In genomic region chr7:80199072-80199471, GRCh38 we compare ENCODE assay signal across 21 cellular contexts.
DNase-seq lines count a peak whose midpoint lies in the region; ATAC-seq and TF ChIP-seq lines count a peak whose summit lies in the region.
"Had no signal": no experiment of that assay in that cellular context is flagged by ENCODE, and none has a peak within 500 bp of the region (broad histone marks: within the 10 kb centered on the region; RNA-seq: fewer than 3 reads in every experiment).

No MANE protein-coding gene starts in this region.

- no peak overlapping the region for H3K4me2 ChIP-seq in Loucy (ENCODE audit: low read depth, low read length, poor library complexity, severe bottlenecking)
- H3K4me2 ChIP-seq: BLaER1, GM23338 had no signal

- no peak overlapping the region for H3K27ac Mint-ChIP-seq in activated naive CD8-positive, alpha-beta T cell treated with anti-CD3 and anti-CD28 coated beads for 36 hours
- no peak overlapping the region for H3K27ac Mint-ChIP-seq in T-helper 17 cell
- H3K27ac Mint-ChIP-seq in activated T-cell treated with anti-CD3 and anti-CD28 coated beads, Interleukin-2, amount 50 U/mL, for 24 hours: no peak overlapping the region
- H3K27ac Mint-ChIP-seq: B cell; CD8-positive, alpha-beta memory T cell; GM23338 had no signal

- peak overlapping the region; percentile 8; the same call in 1 of the 2 replicates for H2AFZ ChIP-seq in Loucy (ENCODE audit: low read length)
- H2AFZ ChIP-seq: GM23338 had no signal

- H3K36me3 Mint-ChIP-seq in activated naive CD8-positive, alpha-beta T cell treated with anti-CD3 and anti-CD28 coated beads for 36 hours: no peaks in the 10 kb centered on the region
- H3K36me3 Mint-ChIP-seq in T-helper 17 cell (ENCODE audit: low read depth): no peaks in the 10 kb centered on the region
- peaks cover 7% of the 10 kb centered on the region for H3K36me3 Mint-ChIP-seq in activated T-cell treated with anti-CD3 and anti-CD28 coated beads, Interleukin-2, amount 50 U/mL, for 24 hours (ENCODE audit: low read depth)
- H3K36me3 Mint-ChIP-seq: CD4-positive, CD25-positive, alpha-beta regulatory T cell; CD8-positive, alpha-beta memory T cell had no signal

- TF ChIP-seq CTCF in Loucy (conservative IDR thresholded peaks at IDR 0.05; ENCODE audit: low read length): no peak
- TF ChIP-seq CTCF in foreskin keratinocyte (conservative IDR thresholded peaks at IDR 0.05): no peak

- ATAC-seq in foreskin keratinocyte: peak; percentile 64
- no peak for ATAC-seq in T-helper 17 cell
- ATAC-seq: GM12878, GM23338, HCT116 had no signal

- no peak overlapping the region for H3K9ac ChIP-seq in Loucy (ENCODE audit: low read depth, low read length, poor library complexity, severe bottlenecking)
- H3K9ac ChIP-seq: BLaER1 had no signal

- no peaks in the 10 kb centered on the region for H3F3A ChIP-seq in Loucy (ENCODE audit: low read depth)

- no peaks in the 10 kb centered on the region for H3K79me2 ChIP-seq in Loucy (ENCODE audit: insufficient read depth, low read length)

- H3K4me3 ChIP-seq in Loucy (ENCODE audit: low read length, poor library complexity, severe bottlenecking): no peak overlapping the region
- H3K4me3 ChIP-seq: BLaER1, GM12878, GM23338 had no signal

- H3K27ac ChIP-seq in caudate nucleus (ENCODE audit: low read depth, low read length): peak overlapping the region; percentile 18
- peak overlapping the region; percentile 56 for H3K27ac ChIP-seq in foreskin keratinocyte
- H3K27ac ChIP-seq in temporal lobe (ENCODE audit: low read depth, low read length): peak overlapping the region; percentile 25
- H3K27ac ChIP-seq: BLaER1, C4-2B had no signal

- no peaks in the 10 kb centered on the region for H4K20me1 ChIP-seq in Loucy (ENCODE audit: insufficient read depth, low read length, poor library complexity, severe bottlenecking)
- H4K20me1 ChIP-seq: BLaER1 had no signal

- no peaks in the 10 kb centered on the region for H3K9me3 Mint-ChIP-seq in activated naive CD8-positive, alpha-beta T cell treated with anti-CD3 and anti-CD28 coated beads for 36 hours
- H3K9me3 Mint-ChIP-seq in activated T-cell treated with anti-CD3 and anti-CD28 coated beads, Interleukin-2, amount 50 U/mL, for 24 hours: peaks cover 2% of the 10 kb centered on the region
- H3K9me3 Mint-ChIP-seq: GM23338, H9 had no signal

- no peak overlapping the region for H3K4me3 Mint-ChIP-seq in activated naive CD8-positive, alpha-beta T cell treated with anti-CD3 and anti-CD28 coated beads for 36 hours
- H3K4me3 Mint-ChIP-seq in T-helper 17 cell: no peak overlapping the region
- no peak overlapping the region for H3K4me3 Mint-ChIP-seq in activated T-cell treated with anti-CD3 and anti-CD28 coated beads, Interleukin-2, amount 50 U/mL, for 24 hours
- H3K4me3 Mint-ChIP-seq: B cell; CD4-positive, CD25-positive, alpha-beta regulatory T cell; CD8-positive, alpha-beta memory T cell; GM23338; H9 had no signal

- H3K27me3 Mint-ChIP-seq in activated naive CD8-positive, alpha-beta T cell treated with anti-CD3 and anti-CD28 coated beads for 36 hours: no peaks in the 10 kb centered on the region
- no peaks in the 10 kb centered on the region for H3K27me3 Mint-ChIP-seq in T-helper 17 cell
- H3K27me3 Mint-ChIP-seq in activated T-cell treated with anti-CD3 and anti-CD28 coated beads, Interleukin-2, amount 50 U/mL, for 24 hours: no peaks in the 10 kb centered on the region
- H3K27me3 Mint-ChIP-seq: B cell; CD4-positive, CD25-positive, alpha-beta regulatory T cell; CD8-positive, alpha-beta memory T cell had no signal

- no peaks in the 10 kb centered on the region for H3K9me2 ChIP-seq in Loucy (replicated peaks; ENCODE audit: low read depth, low read length)

- H3K36me3 ChIP-seq in Loucy (ENCODE audit: insufficient read depth, low read length): no peaks in the 10 kb centered on the region

- H3K4me1 Mint-ChIP-seq in activated naive CD8-positive, alpha-beta T cell treated with anti-CD3 and anti-CD28 coated beads for 36 hours: no peaks in the 10 kb centered on the region
- H3K4me1 Mint-ChIP-seq in T-helper 17 cell: no peaks in the 10 kb centered on the region
- H3K4me1 Mint-ChIP-seq in activated T-cell treated with anti-CD3 and anti-CD28 coated beads, Interleukin-2, amount 50 U/mL, for 24 hours (ENCODE audit: low read depth): no peaks in the 10 kb centered on the region
- H3K4me1 Mint-ChIP-seq: B cell; CD4-positive, CD25-positive, alpha-beta regulatory T cell; CD8-positive, alpha-beta memory T cell had no signal

- H3K4me1 ChIP-seq in Loucy (ENCODE audit: insufficient read depth, low read length, poor library complexity, severe bottlenecking) (peaks cover 23% of the 10 kb centered on the region), foreskin keratinocyte (peaks cover 13% of the 10 kb centered on the region)
- H3K4me1 ChIP-seq: BLaER1 had no signal

- H3K27me3 ChIP-seq in Loucy (ENCODE audit: insufficient read depth, low read length, poor library complexity, severe bottlenecking) (no peaks in the 10 kb centered on the region), foreskin keratinocyte (no peaks in the 10 kb centered on the region)
- H3K27me3 ChIP-seq: BLaER1 had no signal

- DNase-seq in caudate nucleus (lab: John Stamatoyannopoulos, UW) (no peak), foreskin keratinocyte (peak; percentile 49 to 80), NCI-H2029 treated with DMSO at 0.1 percent for 48 hours (lab: John Stamatoyannopoulos, UW) (no peak), T-helper 17 cell (no peak)
- DNase-seq in activated naive CD8-positive, alpha-beta T cell treated with anti-CD3 and anti-CD28 coated beads for 36 hours: no peak
- DNase-seq in activated T-cell treated with anti-CD3 and anti-CD28 coated beads, Interleukin-2, amount 50 U/mL, for 24 hours: no peak
- DNase-seq: CD4-positive, CD25-positive, alpha-beta regulatory T cell; CD8-positive, alpha-beta memory T cell; DMS 273 treated with DMSO at 0.1 percent for 48 hours; DMS79; EL; GDM1; H9 had no signal

- H3K9me3 ChIP-seq in Loucy (ENCODE audit: insufficient read depth, low read depth, low read length): no peaks in the 10 kb centered on the region
- no peaks in the 10 kb centered on the region for H3K9me3 ChIP-seq in T-helper 17 cell (ENCODE audit: control insufficient read depth, low read length, poor library complexity, severe bottlenecking)
- H3K9me3 ChIP-seq: BLaER1 had no signal

Comparison
In these comparisons a context has a peak if more than half of its experiments do, and no peak if none do; other contexts are left out.
1. DNase-seq: peak in foreskin keratinocyte (2 of 2); none in caudate nucleus (0 of 61), activated naive CD8-positive, alpha-beta T cell treated with anti-CD3 and anti-CD28 coated beads for 36 hours (single experiment), NCI-H2029 treated with DMSO at 0.1 percent for 48 hours (single experiment), T-helper 17 cell (0 of 3) and activated T-cell treated with anti-CD3 and anti-CD28 coated beads, Interleukin-2, amount 50 U/mL, for 24 hours (single experiment).
2. Peak in every context shown above with its lines, with median percentiles within 50 percentile points of each other: H3K27ac ChIP-seq.